1 cellular context compared by ENCODE assay signal in genomic region chr5:150763023-150763793, GRCh38.
TF ChIP-seq lines count a peak whose summit lies in the region.

No MANE protein-coding gene starts in this region.

TF ChIP-seq in K562, 482 proteins besides CTCF, POLR2A, EP300 and RAD21 (continued from another document and continues in another):
- TF ChIP-seq, protein P1, sequence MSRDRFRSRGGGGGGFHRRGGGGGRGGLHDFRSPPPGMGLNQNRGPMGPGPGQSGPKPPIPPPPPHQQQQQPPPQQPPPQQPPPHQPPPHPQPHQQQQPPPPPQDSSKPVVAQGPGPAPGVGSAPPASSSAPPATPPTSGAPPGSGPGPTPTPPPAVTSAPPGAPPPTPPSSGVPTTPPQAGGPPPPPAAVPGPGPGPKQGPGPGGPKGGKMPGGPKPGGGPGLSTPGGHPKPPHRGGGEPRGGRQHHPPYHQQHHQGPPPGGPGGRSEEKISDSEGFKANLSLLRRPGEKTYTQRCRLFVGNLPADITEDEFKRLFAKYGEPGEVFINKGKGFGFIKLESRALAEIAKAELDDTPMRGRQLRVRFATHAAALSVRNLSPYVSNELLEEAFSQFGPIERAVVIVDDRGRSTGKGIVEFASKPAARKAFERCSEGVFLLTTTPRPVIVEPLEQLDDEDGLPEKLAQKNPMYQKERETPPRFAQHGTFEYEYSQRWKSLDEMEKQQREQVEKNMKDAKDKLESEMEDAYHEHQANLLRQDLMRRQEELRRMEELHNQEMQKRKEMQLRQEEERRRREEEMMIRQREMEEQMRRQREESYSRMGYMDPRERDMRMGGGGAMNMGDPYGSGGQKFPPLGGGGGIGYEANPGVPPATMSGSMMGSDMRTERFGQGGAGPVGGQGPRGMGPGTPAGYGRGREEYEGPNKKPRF (IDR thresholded peaks at IDR 0.05; ENCODE audit: low read depth, low read length) = no peak
- TF ChIP-seq PHB2 (IDR thresholded peaks at IDR 0.05; ENCODE audit: low read depth) (no peak), U2AF2 (optimal IDR thresholded peaks at IDR 0.05; ENCODE audit: low read depth, low read length) (no peak), GATAD2A (IDR thresholded peaks at IDR 0.05) (no peak), ZBTB17 (CRISPR knock-in tag; IDR thresholded peaks at IDR 0.05) (peak; percentile 49), ZNF316 (IDR thresholded peaks at IDR 0.05) (no peak), SP1 (CRISPR knock-in tag; IDR thresholded peaks at IDR 0.05) (0 out of 2 replicates have a peak, but pooled peaks have one; percentile 31), POLR2AphosphoS2 (IDR thresholded peaks at IDR 0.05; ENCODE audit: low read length) (no peak), FIP1L1 (IDR thresholded peaks at IDR 0.05; ENCODE audit: low read depth, low read length, poor library complexity, severe bottlenecking) (no peak), PPARD (CRISPR knock-in tag; IDR thresholded peaks at IDR 0.05) (no peak), ZNF584 (CRISPR knock-in tag; IDR thresholded peaks at IDR 0.05; ENCODE audit: low read depth) (peak; percentile 84), CEBPG (CRISPR knock-in tag; IDR thresholded peaks at IDR 0.05) (peak; percentile 85), CEBPG (tag; conservative IDR thresholded peaks at IDR 0.05 in 1 of 2, IDR thresholded peaks at IDR 0.05 in 1 of 2) (peak; percentile 95 to 98), ESRRB (CRISPR knock-in tag; IDR thresholded peaks at IDR 0.05; ENCODE audit: borderline replicate concordance) (no peak), ZNF696 (CRISPR knock-in tag; conservative IDR thresholded peaks at IDR 0.05) (no peak), NR1H2 (CRISPR knock-in tag; IDR thresholded peaks at IDR 0.05) (no peak), KLF1 (tag; IDR thresholded peaks at IDR 0.05) (no peak), NFRKB (IDR thresholded peaks at IDR 0.05; ENCODE audit: low read depth) (peak; percentile 70), TBL1XR1 (IDR thresholded peaks at IDR 0.05; ENCODE audit: low read length in 2 of 2) (peak in 1 of 2 experiments; percentile 13; a peak in 1 of 4 replicates), SIX5 (IDR thresholded peaks at IDR 0.05; ENCODE audit: borderline replicate concordance in 1 of 2, insufficient read depth in 1 of 2, low read depth in 1 of 2, low read length in 2 of 2) (no peak), TAF9B (IDR thresholded peaks at IDR 0.05; ENCODE audit: partially characterized antibody) (no peak), ZFP1 (CRISPR knock-in tag; IDR thresholded peaks at IDR 0.05) (no peak), ARID3B (CRISPR knock-in tag; IDR thresholded peaks at IDR 0.05; ENCODE audit: borderline replicate concordance) (no peak), NFATC3 (IDR thresholded peaks at IDR 0.05) (no peak), CXXC5 (CRISPR knock-in tag; IDR thresholded peaks at IDR 0.05) (peak; percentile 63), KDM2B (CRISPR knock-in tag; IDR thresholded peaks at IDR 0.05) (no peak), CAMTA2 (CRISPR knock-in tag; conservative IDR thresholded peaks at IDR 0.05) (no peak), SPI1 (IDR thresholded peaks at IDR 0.05; ENCODE audit: borderline replicate concordance, low read depth, low read length) (no peak), SRSF3 (IDR thresholded peaks at IDR 0.05; ENCODE audit: insufficient read depth, low read length) (no peak), ZNF668 (CRISPR knock-in tag; IDR thresholded peaks at IDR 0.05) (0 out of 2 replicates have a peak, but pooled peaks have one; percentile 72), ZSCAN32 (CRISPR knock-in tag; IDR thresholded peaks at IDR 0.05) (no peak), ZNF3 (CRISPR knock-in tag; IDR thresholded peaks at IDR 0.05) (no peak), ZNF586 (CRISPR knock-in tag; conservative IDR thresholded peaks at IDR 0.05) (no peak; the same call in 1 of the 2 replicates), NBN (IDR thresholded peaks at IDR 0.05; ENCODE audit: low read depth) (peak; percentile 85; the same call in 1 of the 2 replicates), ZNF398 (CRISPR knock-in tag; IDR thresholded peaks at IDR 0.05) (no peak), TOE1 (IDR thresholded peaks at IDR 0.05; ENCODE audit: borderline replicate concordance) (no peak), TOE1 (CRISPR knock-in tag; IDR thresholded peaks at IDR 0.05; ENCODE audit: borderline replicate concordance, low read depth) (no peak), CBX5 (IDR thresholded peaks at IDR 0.05; ENCODE audit: borderline replicate concordance, low read depth) (0 out of 2 replicates have a peak, but pooled peaks have one; percentile 51)
- TF ChIP-seq, protein P2, sequence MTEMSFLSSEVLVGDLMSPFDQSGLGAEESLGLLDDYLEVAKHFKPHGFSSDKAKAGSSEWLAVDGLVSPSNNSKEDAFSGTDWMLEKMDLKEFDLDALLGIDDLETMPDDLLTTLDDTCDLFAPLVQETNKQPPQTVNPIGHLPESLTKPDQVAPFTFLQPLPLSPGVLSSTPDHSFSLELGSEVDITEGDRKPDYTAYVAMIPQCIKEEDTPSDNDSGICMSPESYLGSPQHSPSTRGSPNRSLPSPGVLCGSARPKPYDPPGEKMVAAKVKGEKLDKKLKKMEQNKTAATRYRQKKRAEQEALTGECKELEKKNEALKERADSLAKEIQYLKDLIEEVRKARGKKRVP (CRISPR knock-in tag; IDR thresholded peaks at IDR 0.05) = no peak
- TF ChIP-seq, protein P3, sequence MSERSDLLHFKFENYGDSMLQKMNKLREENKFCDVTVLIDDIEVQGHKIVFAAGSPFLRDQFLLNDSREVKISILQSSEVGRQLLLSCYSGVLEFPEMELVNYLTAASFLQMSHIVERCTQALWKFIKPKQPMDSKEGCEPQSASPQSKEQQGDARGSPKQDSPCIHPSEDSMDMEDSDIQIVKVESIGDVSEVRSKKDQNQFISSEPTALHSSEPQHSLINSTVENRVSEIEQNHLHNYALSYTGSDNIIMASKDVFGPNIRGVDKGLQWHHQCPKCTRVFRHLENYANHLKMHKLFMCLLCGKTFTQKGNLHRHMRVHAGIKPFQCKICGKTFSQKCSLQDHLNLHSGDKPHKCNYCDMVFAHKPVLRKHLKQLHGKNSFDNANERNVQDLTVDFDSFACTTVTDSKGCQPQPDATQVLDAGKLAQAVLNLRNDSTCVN (CRISPR knock-in tag; IDR thresholded peaks at IDR 0.05) = no peak
- TF ChIP-seq, protein P4, sequence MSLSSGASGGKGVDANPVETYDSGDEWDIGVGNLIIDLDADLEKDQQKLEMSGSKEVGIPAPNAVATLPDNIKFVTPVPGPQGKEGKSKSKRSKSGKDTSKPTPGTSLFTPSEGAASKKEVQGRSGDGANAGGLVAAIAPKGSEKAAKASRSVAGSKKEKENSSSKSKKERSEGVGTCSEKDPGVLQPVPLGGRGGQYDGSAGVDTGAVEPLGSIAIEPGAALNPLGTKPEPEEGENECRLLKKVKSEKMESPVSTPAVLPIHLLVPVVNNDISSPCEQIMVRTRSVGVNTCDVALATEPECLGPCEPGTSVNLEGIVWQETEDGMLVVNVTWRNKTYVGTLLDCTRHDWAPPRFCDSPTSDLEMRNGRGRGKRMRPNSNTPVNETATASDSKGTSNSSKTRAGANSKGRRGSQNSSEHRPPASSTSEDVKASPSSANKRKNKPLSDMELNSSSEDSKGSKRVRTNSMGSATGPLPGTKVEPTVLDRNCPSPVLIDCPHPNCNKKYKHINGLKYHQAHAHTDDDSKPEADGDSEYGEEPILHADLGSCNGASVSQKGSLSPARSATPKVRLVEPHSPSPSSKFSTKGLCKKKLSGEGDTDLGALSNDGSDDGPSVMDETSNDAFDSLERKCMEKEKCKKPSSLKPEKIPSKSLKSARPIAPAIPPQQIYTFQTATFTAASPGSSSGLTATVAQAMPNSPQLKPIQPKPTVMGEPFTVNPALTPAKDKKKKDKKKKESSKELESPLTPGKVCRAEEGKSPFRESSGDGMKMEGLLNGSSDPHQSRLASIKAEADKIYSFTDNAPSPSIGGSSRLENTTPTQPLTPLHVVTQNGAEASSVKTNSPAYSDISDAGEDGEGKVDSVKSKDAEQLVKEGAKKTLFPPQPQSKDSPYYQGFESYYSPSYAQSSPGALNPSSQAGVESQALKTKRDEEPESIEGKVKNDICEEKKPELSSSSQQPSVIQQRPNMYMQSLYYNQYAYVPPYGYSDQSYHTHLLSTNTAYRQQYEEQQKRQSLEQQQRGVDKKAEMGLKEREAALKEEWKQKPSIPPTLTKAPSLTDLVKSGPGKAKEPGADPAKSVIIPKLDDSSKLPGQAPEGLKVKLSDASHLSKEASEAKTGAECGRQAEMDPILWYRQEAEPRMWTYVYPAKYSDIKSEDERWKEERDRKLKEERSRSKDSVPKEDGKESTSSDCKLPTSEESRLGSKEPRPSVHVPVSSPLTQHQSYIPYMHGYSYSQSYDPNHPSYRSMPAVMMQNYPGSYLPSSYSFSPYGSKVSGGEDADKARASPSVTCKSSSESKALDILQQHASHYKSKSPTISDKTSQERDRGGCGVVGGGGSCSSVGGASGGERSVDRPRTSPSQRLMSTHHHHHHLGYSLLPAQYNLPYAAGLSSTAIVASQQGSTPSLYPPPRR (CRISPR knock-in tag; IDR thresholded peaks at IDR 0.05; ENCODE audit: borderline replicate concordance) = no peak
- TF ChIP-seq, protein P5, sequence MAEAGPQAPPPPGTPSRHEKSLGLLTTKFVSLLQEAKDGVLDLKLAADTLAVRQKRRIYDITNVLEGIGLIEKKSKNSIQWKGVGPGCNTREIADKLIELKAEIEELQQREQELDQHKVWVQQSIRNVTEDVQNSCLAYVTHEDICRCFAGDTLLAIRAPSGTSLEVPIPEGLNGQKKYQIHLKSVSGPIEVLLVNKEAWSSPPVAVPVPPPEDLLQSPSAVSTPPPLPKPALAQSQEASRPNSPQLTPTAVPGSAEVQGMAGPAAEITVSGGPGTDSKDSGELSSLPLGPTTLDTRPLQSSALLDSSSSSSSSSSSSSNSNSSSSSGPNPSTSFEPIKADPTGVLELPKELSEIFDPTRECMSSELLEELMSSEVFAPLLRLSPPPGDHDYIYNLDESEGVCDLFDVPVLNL (CRISPR knock-in tag; IDR thresholded peaks at IDR 0.05; ENCODE audit: low read depth) = no peak
- TF ChIP-seq, protein P6, sequence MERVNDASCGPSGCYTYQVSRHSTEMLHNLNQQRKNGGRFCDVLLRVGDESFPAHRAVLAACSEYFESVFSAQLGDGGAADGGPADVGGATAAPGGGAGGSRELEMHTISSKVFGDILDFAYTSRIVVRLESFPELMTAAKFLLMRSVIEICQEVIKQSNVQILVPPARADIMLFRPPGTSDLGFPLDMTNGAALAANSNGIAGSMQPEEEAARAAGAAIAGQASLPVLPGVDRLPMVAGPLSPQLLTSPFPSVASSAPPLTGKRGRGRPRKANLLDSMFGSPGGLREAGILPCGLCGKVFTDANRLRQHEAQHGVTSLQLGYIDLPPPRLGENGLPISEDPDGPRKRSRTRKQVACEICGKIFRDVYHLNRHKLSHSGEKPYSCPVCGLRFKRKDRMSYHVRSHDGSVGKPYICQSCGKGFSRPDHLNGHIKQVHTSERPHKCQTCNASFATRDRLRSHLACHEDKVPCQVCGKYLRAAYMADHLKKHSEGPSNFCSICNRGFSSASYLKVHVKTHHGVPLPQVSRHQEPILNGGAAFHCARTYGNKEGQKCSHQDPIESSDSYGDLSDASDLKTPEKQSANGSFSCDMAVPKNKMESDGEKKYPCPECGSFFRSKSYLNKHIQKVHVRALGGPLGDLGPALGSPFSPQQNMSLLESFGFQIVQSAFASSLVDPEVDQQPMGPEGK (CRISPR knock-in tag; IDR thresholded peaks at IDR 0.05; ENCODE audit: borderline replicate concordance) = peak; percentile 81
- TF ChIP-seq, protein P7, sequence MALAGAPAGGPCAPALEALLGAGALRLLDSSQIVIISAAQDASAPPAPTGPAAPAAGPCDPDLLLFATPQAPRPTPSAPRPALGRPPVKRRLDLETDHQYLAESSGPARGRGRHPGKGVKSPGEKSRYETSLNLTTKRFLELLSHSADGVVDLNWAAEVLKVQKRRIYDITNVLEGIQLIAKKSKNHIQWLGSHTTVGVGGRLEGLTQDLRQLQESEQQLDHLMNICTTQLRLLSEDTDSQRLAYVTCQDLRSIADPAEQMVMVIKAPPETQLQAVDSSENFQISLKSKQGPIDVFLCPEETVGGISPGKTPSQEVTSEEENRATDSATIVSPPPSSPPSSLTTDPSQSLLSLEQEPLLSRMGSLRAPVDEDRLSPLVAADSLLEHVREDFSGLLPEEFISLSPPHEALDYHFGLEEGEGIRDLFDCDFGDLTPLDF (CRISPR knock-in tag; IDR thresholded peaks at IDR 0.05) = no peak; the same call in 1 of the 2 replicates
- TF ChIP-seq, protein P8, sequence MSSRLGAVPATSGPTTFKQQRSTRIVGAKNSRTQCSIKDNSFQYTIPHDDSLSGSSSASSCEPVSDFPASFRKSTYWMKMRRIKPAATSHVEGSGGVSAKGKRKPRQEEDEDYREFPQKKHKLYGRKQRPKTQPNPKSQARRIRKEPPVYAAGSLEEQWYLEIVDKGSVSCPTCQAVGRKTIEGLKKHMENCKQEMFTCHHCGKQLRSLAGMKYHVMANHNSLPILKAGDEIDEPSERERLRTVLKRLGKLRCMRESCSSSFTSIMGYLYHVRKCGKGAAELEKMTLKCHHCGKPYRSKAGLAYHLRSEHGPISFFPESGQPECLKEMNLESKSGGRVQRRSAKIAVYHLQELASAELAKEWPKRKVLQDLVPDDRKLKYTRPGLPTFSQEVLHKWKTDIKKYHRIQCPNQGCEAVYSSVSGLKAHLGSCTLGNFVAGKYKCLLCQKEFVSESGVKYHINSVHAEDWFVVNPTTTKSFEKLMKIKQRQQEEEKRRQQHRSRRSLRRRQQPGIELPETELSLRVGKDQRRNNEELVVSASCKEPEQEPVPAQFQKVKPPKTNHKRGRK (tag; IDR thresholded peaks at IDR 0.05) = no peak
